Comparison of ENCODE assay signal across 1 cellular context in genomic region chr11:12269104-12269441, GRCh38.
TF ChIP-seq lines count a peak whose summit lies in the region.

No MANE protein-coding gene starts in this region.

TF ChIP-seq in SK-N-SH, 30 proteins besides CTCF, POLR2A, EP300 and RAD21 (continued from another document):
- no peak for TF ChIP-seq NRF1 (IDR thresholded peaks at IDR 0.05; ENCODE audit: low read depth, low read length)
- TF ChIP-seq YY1 (IDR thresholded peaks at IDR 0.05; ENCODE audit: low read depth): no peak
- no peak for TF ChIP-seq FOXM1 (IDR thresholded peaks at IDR 0.05; ENCODE audit: low read depth)
- no peak for TF ChIP-seq SMC3 (IDR thresholded peaks at IDR 0.05; ENCODE audit: low read depth, low read length)
- no peak for TF ChIP-seq REST (IDR thresholded peaks at IDR 0.05; ENCODE audit: low read depth, low read length)
- no peak for TF ChIP-seq CHD2 (IDR thresholded peaks at IDR 0.05; ENCODE audit: low read length, partially characterized antibody)
- TF ChIP-seq RFX5 (IDR thresholded peaks at IDR 0.05; ENCODE audit: low read length): no peak
- no peak for TF ChIP-seq EZH2phosphoT487 (IDR thresholded peaks at IDR 0.05; ENCODE audit: borderline replicate concordance, low read depth)
- TF ChIP-seq ELF1 (IDR thresholded peaks at IDR 0.05): peak; percentile 44
- TF ChIP-seq RCOR1 (IDR thresholded peaks at IDR 0.05; ENCODE audit: low read length): peak; percentile 36; the same call in 1 of the 2 replicates
- no peak for TF ChIP-seq TAF1 (IDR thresholded peaks at IDR 0.05; ENCODE audit: borderline replicate concordance, low read depth, low read length)
- no peak for TF ChIP-seq SIN3A (IDR thresholded peaks at IDR 0.05; ENCODE audit: borderline replicate concordance, low read depth, low read length)
- TF ChIP-seq FOXJ3 (CRISPR knock-in tag; IDR thresholded peaks at IDR 0.05): no peak
- TF ChIP-seq MEF2A (IDR thresholded peaks at IDR 0.05; ENCODE audit: borderline replicate concordance, low read depth): no peak
- TF ChIP-seq IRF3 (IDR thresholded peaks at IDR 0.05; ENCODE audit: low read depth, low read length): no peak
- peak; percentile 32; the same call in 1 of the 2 replicates for TF ChIP-seq PBX3 (IDR thresholded peaks at IDR 0.05)
- 0 out of 2 replicates have a peak, but pooled peaks have one; percentile 19 for TF ChIP-seq NFIC (IDR thresholded peaks at IDR 0.05; ENCODE audit: borderline replicate concordance)
- TF ChIP-seq TEAD4 (IDR thresholded peaks at IDR 0.05; ENCODE audit: borderline replicate concordance, insufficient read depth): no peak
- TF ChIP-seq MXI1 (IDR thresholded peaks at IDR 0.05; ENCODE audit: low read depth, low read length): no peak
- no peak for TF ChIP-seq JUND (IDR thresholded peaks at IDR 0.05)
- no peak for TF ChIP-seq USF1 (IDR thresholded peaks at IDR 0.05; ENCODE audit: borderline replicate concordance, low read depth)
- TF ChIP-seq GABPA (IDR thresholded peaks at IDR 0.05; ENCODE audit: low read depth): no peak
